1 cellular context compared by ENCODE assay signal in the genomic region with DNA sequence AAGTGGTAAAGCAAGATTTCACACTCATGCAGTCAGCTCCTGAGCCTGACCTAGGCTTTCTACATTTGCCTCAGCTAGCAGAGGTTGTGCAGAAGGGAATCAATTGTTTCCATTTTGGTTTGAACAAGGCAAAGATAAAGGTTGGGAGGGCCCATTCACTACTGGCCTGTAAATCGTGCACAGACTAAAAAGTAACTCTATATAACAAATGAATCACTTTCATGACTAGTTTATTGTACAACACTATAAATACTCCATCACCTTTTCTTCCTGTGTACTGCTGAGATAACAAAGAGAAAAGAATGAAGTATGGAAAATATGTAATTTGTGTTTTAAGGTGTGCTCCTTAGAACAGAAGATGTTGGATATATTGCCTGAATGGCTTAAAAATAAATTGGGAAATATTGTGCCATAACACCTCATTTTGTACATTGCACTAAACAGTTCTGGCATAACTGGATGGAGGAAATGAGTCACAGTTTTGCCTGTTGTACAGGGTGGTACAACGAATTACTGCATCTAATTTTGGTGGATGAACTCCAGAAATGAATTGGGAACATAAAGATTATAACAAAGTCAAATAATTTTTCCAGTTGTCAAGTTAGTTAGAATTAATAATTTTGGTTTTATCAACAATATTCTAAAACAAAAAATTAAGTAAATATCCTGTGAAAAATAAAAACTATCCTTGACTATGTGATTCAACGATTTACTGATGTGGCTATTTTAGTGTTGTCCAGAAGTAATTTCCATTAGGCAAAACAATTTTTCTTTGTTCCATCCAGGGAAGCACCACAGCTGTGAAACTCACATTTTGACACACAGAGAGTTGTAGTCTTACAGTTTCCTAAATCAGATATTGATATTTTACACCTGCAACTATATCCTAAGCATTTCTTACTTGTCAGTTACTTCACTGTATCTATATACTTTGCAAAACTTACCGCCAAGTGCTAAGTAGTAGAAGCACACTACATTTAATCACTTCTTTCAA.
TF ChIP-seq lines count a peak whose summit lies in the region.

No MANE protein-coding gene starts in this region.

TF ChIP-seq in IMR-90, 13 proteins besides CTCF, POLR2A, EP300 and RAD21:
- TF ChIP-seq CEBPB (IDR thresholded peaks at IDR 0.05; ENCODE audit: low read depth, low read length) (peak; percentile 81), BHLHE40 (IDR thresholded peaks at IDR 0.05; ENCODE audit: low read depth, low read length) (no peak), FOS (IDR thresholded peaks at IDR 0.05; ENCODE audit: low read depth, low read length) (peak; percentile 69; the same call in 1 of the 2 replicates)
